In genomic region chr5:149141224-149141956, GRCh38 we compare ENCODE assay signal across 8 cellular contexts. TPM values are rescaled to one million over a fixed set of nuclear protein-coding genes. Genes with fewer than 3 reads are reported as not detected.
A peak's percentile ranks its signal among the peaks of the same experiment; 100 is the strongest.
DNase-seq lines count a peak whose midpoint lies in the region; ATAC-seq, FAIRE-seq and TF ChIP-seq lines count a peak whose summit lies in the region.

Gene ABLIM3 (plus strand): TSS chr5:149141493. CDS start chr5:149142096, 603 bp downstream.

- H3K4ac ChIP-seq in trophoblast cell (ENCODE audit: low read depth, low read length): no peak within 1 kb of the TSS

- H3K27ac ChIP-seq in trophoblast cell (ENCODE audit: low read depth, low read length) (no peak within 1 kb of the TSS), thyroid gland (peak within 1 kb of the TSS; percentile 70 to 81 (median 73))

- no peak within 1 kb of the TSS for H2BK5ac ChIP-seq in trophoblast cell (ENCODE audit: low read depth, low read length, poor library complexity)

- TF ChIP-seq POLR2A in thyroid gland (IDR thresholded peaks at IDR 0.05): no peak

- no peak within 1 kb of the TSS for H3K18ac ChIP-seq in trophoblast cell (ENCODE audit: low read length)

- H2AFZ ChIP-seq in trophoblast cell (ENCODE audit: insufficient read depth, low read length, poor library complexity): peak within 1 kb of the TSS; percentile 43

- no peaks in the 10 kb centered on the region for H3K79me2 ChIP-seq in trophoblast cell (ENCODE audit: control insufficient read depth, insufficient read depth, low read length, poor library complexity)

- H2BK12ac ChIP-seq in trophoblast cell (ENCODE audit: low read length): peak within 1 kb of the TSS; percentile 7

- ATAC-seq in GM21367 (IDR thresholded peaks at IDR 0.05; ENCODE audit: unreplicated experiment): peak; percentile 92

- no peaks in the 10 kb centered on the region for H3K36me3 ChIP-seq in adipocyte (ENCODE audit: control insufficient read depth, insufficient read depth, low read length, severe bottlenecking)
- H3K36me3 ChIP-seq in trophoblast cell (ENCODE audit: control insufficient read depth in 1 of 2, insufficient read depth in 2 of 2, low read length in 2 of 2): no peaks in the 10 kb centered on the region
- H3K36me3 ChIP-seq in thyroid gland: no peaks in the 10 kb centered on the region

- no peaks in the 10 kb centered on the region for H3K79me1 ChIP-seq in trophoblast cell (ENCODE audit: low read length)

- H3K4me3 ChIP-seq in adipocyte (ENCODE audit: low read length) (peak within 1 kb of the TSS; percentile 98), trophoblast cell (ENCODE audit: low read depth, low read length) (peak within 1 kb of the TSS; percentile 68), thyroid gland (replicated peaks in 1 of 3) (peak within 1 kb of the TSS in 2 of 3 donors; percentile 47 to 57)

- no peak within 1 kb of the TSS for H4K12ac ChIP-seq in trophoblast cell (ENCODE audit: low read depth, low read length)

- H3K4me1 ChIP-seq in adipocyte (ENCODE audit: control insufficient read depth, insufficient read depth, low read length): peaks cover 43% of the 10 kb centered on the region
- H3K4me1 ChIP-seq in trophoblast cell (ENCODE audit: control insufficient read depth in 1 of 2, insufficient read depth in 2 of 2, low read length in 2 of 2): peaks cover 5 to 6% of the 10 kb centered on the region in 2 experiments
- H3K4me1 ChIP-seq in thyroid gland: peaks cover 0 to 11% of the 10 kb centered on the region in 2 donors

- no peak within 1 kb of the TSS for H3K14ac ChIP-seq in trophoblast cell (ENCODE audit: low read length)

- peak; percentile 62 for FAIRE-seq in HTR-8/SVneo (lab: Jason Lieb, UNC)

- H4K8ac ChIP-seq in trophoblast cell (ENCODE audit: low read depth, low read length): peak within 1 kb of the TSS; percentile 15

- in situ Hi-C loops in Caki2 (cut with HindIII; ENCODE audit: low pct_unique_long_range_greater_than_20kb, low sequenced_read_pairs): no loop called here

- no peak within 1 kb of the TSS for H3K23ac ChIP-seq in trophoblast cell (ENCODE audit: low read length)

- H3K4me2 ChIP-seq in trophoblast cell (ENCODE audit: low read length): peak within 1 kb of the TSS; percentile 96

- peak; percentile 30 to 87 (median 50) for TF ChIP-seq CTCF in thyroid gland (IDR thresholded peaks at IDR 0.05)

- no CpG with 5 or more reads among the region's 54 CpGs for WGBS in trophoblast cell (ENCODE audit: extremely low coverage, insufficient coverage, insufficient read length)
- 12 to 14% methylated on average over 15 to 22 of the region's 54 CpGs for WGBS in thyroid gland, 2 donors

- H2AK5ac ChIP-seq in trophoblast cell (ENCODE audit: low read length): no peak within 1 kb of the TSS

- H3K9me3 ChIP-seq in adipocyte (ENCODE audit: control insufficient read depth, low read length) (no peaks in the 10 kb centered on the region), trophoblast cell (ENCODE audit: insufficient read depth, low read depth, low read length) (no peaks in the 10 kb centered on the region), thyroid gland (no peaks in the 10 kb centered on the region)

- H2BK120ac ChIP-seq in trophoblast cell (ENCODE audit: insufficient read depth, low read length, poor library complexity): no peak within 1 kb of the TSS

- no peak within 1 kb of the TSS for H4K91ac ChIP-seq in trophoblast cell (ENCODE audit: low read depth, low read length)

- DNase-seq in Caki2 (ENCODE audit: low read depth) (peak; percentile 79), HTR-8/SVneo (ENCODE audit: insufficient read length, low spot score) (peak; percentile 83), SKM-1 treated with dmso at 0.1 percent for 144 hours (lab: John Stamatoyannopoulos, UW; ENCODE audit: unreplicated experiment) (peak; percentile 48), adipocyte (ENCODE audit: low read depth) (peak; percentile 86), cardiac septum (ENCODE audit: low spot score) (peak; percentile 90), trophoblast cell (peak; percentile 49 to 80), thyroid gland (peak; percentile 30 to 40)

- H3K27me3 ChIP-seq in adipocyte (replicated peaks; ENCODE audit: control insufficient read depth, insufficient read depth, low read length) (no peaks in the 10 kb centered on the region), trophoblast cell (ENCODE audit: insufficient read depth, low read length) (no peaks in the 10 kb centered on the region), thyroid gland (no peaks in the 10 kb centered on the region)

- intact Hi-C loops in cardiac septum (cut with DNase I): loop anchor here (1.0 to 5.0 kb wide), 2 partner anchors 36 to 88 kb away; no protein-coding TSS in a partner anchor
- intact Hi-C loops in thyroid gland (cut with DNase I): loop anchor here (10.0 kb wide), 1 partner anchor 83 kb away; no protein-coding TSS in a partner anchor

- H3K9ac ChIP-seq in adipocyte (ENCODE audit: low read length) (peak within 1 kb of the TSS; percentile 95), trophoblast cell (ENCODE audit: low read length) (no peak within 1 kb of the TSS)

RNA-seq across cellular contexts. Expression of gene ABLIM3, which starts in this region (rescaled TPM):
- 10.4 and 13.1 TPM in 2 replicates for total RNA-seq in Caki2 (2014; rRNA removed; shearing (Covaris generic); ENCODE audit: low replicate concordance)
- total RNA-seq in cardiac septum: 118 TPM
- 1.9 and 2.0 TPM in 2 replicates for polyA plus RNA-seq in trophoblast cell (2013)
- 10 to 100 TPM; 10.5 to 30.4 (median 22.3) TPM for total RNA-seq in thyroid gland

Comparison
In these comparisons a context has a peak if more than half of its experiments do, and no peak if none do; other contexts are left out.
1. DNase-seq: peak in every context shown above with its lines; median percentile 90 in cardiac septum; 86 in adipocyte; 83 in HTR-8/SVneo; 79 in Caki2; 64 in trophoblast cell; 48 in SKM-1 treated with dmso at 0.1 percent for 144 hours; 35 in thyroid gland.